ENCODE assay signal across 9 cellular contexts in the genomic region with DNA sequence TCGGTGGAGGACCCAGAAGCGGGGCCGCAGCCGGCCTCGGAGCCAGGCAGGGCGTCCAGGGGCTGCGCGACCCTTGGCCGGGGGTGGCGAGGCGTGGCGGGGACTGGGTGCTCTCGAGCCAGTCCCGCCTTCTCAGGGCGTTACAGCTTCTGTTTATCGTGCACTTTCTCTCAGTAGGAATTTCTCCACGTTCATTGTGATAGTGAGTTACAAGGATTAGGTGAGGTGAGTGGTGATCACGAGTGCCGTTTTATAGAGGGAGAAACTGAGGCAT. TPM values are rescaled to one million over a fixed set of nuclear protein-coding genes. Genes with fewer than 3 reads are reported as not detected.
DNase-seq lines count a peak whose midpoint lies in the region; ATAC-seq and TF ChIP-seq lines count a peak whose summit lies in the region.
"Had no signal": no experiment of that assay in that cellular context is flagged by ENCODE, and none has a peak within 500 bp of the region (broad histone marks: within the 10 kb centered on the region; RNA-seq: fewer than 3 reads in every experiment).

No MANE protein-coding gene starts in this region.

- H4K8ac ChIP-seq in trophoblast cell (ENCODE audit: low read depth, low read length), result peak overlapping the region; percentile 99

- TF ChIP-seq EP300 in esophagus muscularis mucosa (IDR thresholded peaks at IDR 0.05), result no peak

- peak in 2 of 3 donors; percentile 77 to 81 for DNase-seq in Peyer's patch
- DNase-seq in esophagus muscularis mucosa (ENCODE audit: extremely low spot score), result no peak
- DNase-seq in trophoblast cell, result peak in 1 of 2 donors; percentile 15
- DNase-seq in SHP77 (lab: John Stamatoyannopoulos, UW), result no peak
- DNase-seq in nucleus accumbens (lab: John Stamatoyannopoulos, UW), result no peak
- DNase-seq in occipital lobe (lab: John Stamatoyannopoulos, UW), result no peak

- peak overlapping the region; percentile 75 for H3K4me2 ChIP-seq in trophoblast cell (ENCODE audit: low read length)

- H3K4ac ChIP-seq in trophoblast cell (ENCODE audit: low read depth, low read length), result peak overlapping the region; percentile 94

- no peak overlapping the region for H2BK12ac ChIP-seq in trophoblast cell (ENCODE audit: low read length)

- H3K9ac ChIP-seq in trophoblast cell (ENCODE audit: low read length), result peak overlapping the region; percentile 92

- no peak overlapping the region for H3K23ac ChIP-seq in trophoblast cell (ENCODE audit: low read length)

- peak overlapping the region; percentile 82 for H4K91ac ChIP-seq in trophoblast cell (ENCODE audit: low read depth, low read length)

- peaks cover 0 to 20% (median 0%) of the 10 kb centered on the region in 3 donors for H3K36me3 ChIP-seq in Peyer's patch
- H3K36me3 ChIP-seq in esophagus muscularis mucosa, result peaks cover 11 to 39% (median 30%) of the 10 kb centered on the region in 4 donors
- peaks cover 15 to 16% of the 10 kb centered on the region in 2 experiments for H3K36me3 ChIP-seq in trophoblast cell (ENCODE audit: control insufficient read depth in 1 of 2, insufficient read depth in 2 of 2, low read length in 2 of 2)

- peak overlapping the region; percentile 38 for H3K18ac ChIP-seq in trophoblast cell (ENCODE audit: low read length)

- H3K27ac ChIP-seq in Peyer's patch (peak overlapping the region; percentile 81 to 95 (median 94)), esophagus muscularis mucosa (replicated peaks in 1 of 4) (peak overlapping the region; percentile 81 to 91 (median 86)), trophoblast cell (ENCODE audit: low read depth, low read length) (no peak overlapping the region)

- H2AFZ ChIP-seq in trophoblast cell (ENCODE audit: insufficient read depth, low read length, poor library complexity), result peak overlapping the region; percentile 98

- H3K4me1 ChIP-seq in Peyer's patch (peaks cover 4 to 48% (median 15%) of the 10 kb centered on the region in 4 donors), esophagus muscularis mucosa (peaks cover 20 to 44% (median 39%) of the 10 kb centered on the region in 4 donors), trophoblast cell (ENCODE audit: control insufficient read depth in 1 of 2, insufficient read depth in 2 of 2, low read length in 2 of 2) (peaks cover 5 to 7% of the 10 kb centered on the region in 2 experiments)

- H2AK5ac ChIP-seq in trophoblast cell (ENCODE audit: low read length), result peak overlapping the region; percentile 16

- TF ChIP-seq CTCF in Peyer's patch (IDR thresholded peaks at IDR 0.05), result no peak
- no peak for TF ChIP-seq CTCF in esophagus muscularis mucosa (IDR thresholded peaks at IDR 0.05)

- H2BK120ac ChIP-seq in trophoblast cell (ENCODE audit: insufficient read depth, low read length, poor library complexity), result peak overlapping the region; percentile 4

- H3K4me3 ChIP-seq in Peyer's patch, result peak overlapping the region; percentile 63 to 91 (median 84)
- H3K4me3 ChIP-seq in esophagus muscularis mucosa, result peak overlapping the region; percentile 83 to 98 (median 88)
- H3K4me3 ChIP-seq in trophoblast cell (ENCODE audit: low read depth, low read length), result peak overlapping the region; percentile 100

- peaks cover 7% of the 10 kb centered on the region for H3K79me2 ChIP-seq in trophoblast cell (ENCODE audit: control insufficient read depth, insufficient read depth, low read length, poor library complexity)

- TF ChIP-seq POLR2A in Peyer's patch (IDR thresholded peaks at IDR 0.05), result peak in 1 of 2 donors; percentile 53
- no peak for TF ChIP-seq POLR2A in esophagus muscularis mucosa (IDR thresholded peaks at IDR 0.05; ENCODE audit: low read depth)

- peak; percentile 4 for ATAC-seq in GM21526 (IDR thresholded peaks at IDR 0.05; ENCODE audit: low FRiP score, unreplicated experiment)
- ATAC-seq in HG02571 (IDR thresholded peaks at IDR 0.05; ENCODE audit: unreplicated experiment), result no peak

- peak overlapping the region; percentile 97 for H3K14ac ChIP-seq in trophoblast cell (ENCODE audit: low read length)

- H4K12ac ChIP-seq in trophoblast cell (ENCODE audit: low read depth, low read length), result peak overlapping the region; percentile 95

- intact Hi-C loops in esophagus muscularis mucosa (cut with DNase I), result no loop called here

- H3K27me3 ChIP-seq in Peyer's patch (no peaks in the 10 kb centered on the region), esophagus muscularis mucosa (no peaks in the 10 kb centered on the region), trophoblast cell (ENCODE audit: insufficient read depth, low read length) (no peaks in the 10 kb centered on the region)

- WGBS in esophagus muscularis mucosa, result 3% methylated on average over 5 of the region's 19 CpGs
- WGBS in trophoblast cell (ENCODE audit: extremely low coverage, insufficient coverage, insufficient read length), result no CpG with 5 or more reads among the region's 19 CpGs

- H2BK5ac ChIP-seq in trophoblast cell (ENCODE audit: low read depth, low read length, poor library complexity), result no peak overlapping the region

- peaks cover 7% of the 10 kb centered on the region for H3K79me1 ChIP-seq in trophoblast cell (ENCODE audit: low read length)

- no peaks in the 10 kb centered on the region for H3K9me3 ChIP-seq in Peyer's patch
- no peaks in the 10 kb centered on the region for H3K9me3 ChIP-seq in esophagus muscularis mucosa
- H3K9me3 ChIP-seq in trophoblast cell (ENCODE audit: insufficient read depth, low read depth, low read length), result no peaks in the 10 kb centered on the region

RNA-seq across cellular contexts. Expression of a gene that starts 0.6 kb away (rescaled TPM):
- total RNA-seq in Peyer's patch (10 to 100 TPM; 52.7 to 83.9 (median 62.8) TPM), esophagus muscularis mucosa (100 to 1,000 TPM in 2 of 4 donors, 10 to 100 TPM in 2; 63.1 to 115 (median 98.6) TPM), occipital lobe (42.9 TPM)
- 36.5 and 38.3 TPM in 2 replicates for polyA plus RNA-seq in trophoblast cell (2013)

RNA-seq across cellular contexts. Expression of a gene that starts 13.1 kb away (rescaled TPM):
- total RNA-seq in Peyer's patch (100 to 1,000 TPM in 2 of 4 donors, 10 to 100 TPM in 2; 88.0 to 116 (median 102) TPM), esophagus muscularis mucosa (100 to 1,000 TPM in 3 of 4 donors, 10 to 100 TPM in 1; 83.5 to 104 (median 103) TPM), occipital lobe (89.1 TPM)
- polyA plus RNA-seq in trophoblast cell (2013), result 74.9 and 77.0 TPM in 2 replicates

RNA-seq across cellular contexts. Expression of a gene that starts 25.0 kb away (rescaled TPM):
- total RNA-seq in Peyer's patch, result not detected
- not detected for total RNA-seq in esophagus muscularis mucosa
- not detected in 2 replicates for polyA plus RNA-seq in trophoblast cell (2013)
- not detected for total RNA-seq in occipital lobe
- total RNA-seq: activated CD8-positive, alpha-beta memory T cell treated with anti-CD3 and anti-CD28 coated beads for 36 hours had no signal

RNA-seq across cellular contexts. Expression of a gene that starts 54.8 kb away (rescaled TPM):
- 100 to 1,000 TPM in 1 of 4 donors, 10 to 100 TPM in 3; 28.0 to 111 (median 58.8) TPM for total RNA-seq in Peyer's patch
- under 1 TPM in 3 of 4 donors, not detected in 1; 0.52 to 0.83 (median 0.75) TPM for total RNA-seq in esophagus muscularis mucosa
- 0.10 and 0.17 TPM in 2 replicates for polyA plus RNA-seq in trophoblast cell (2013)
- not detected for total RNA-seq in occipital lobe

Comparison
In these comparisons a context has a peak if more than half of its experiments do, and no peak if none do; other contexts are left out.
1. DNase-seq: peak in Peyer's patch (2 of 3); none in esophagus muscularis mucosa (single experiment), SHP77 (0 of 2), nucleus accumbens (0 of 56) and occipital lobe (single experiment).
2. Peak in every context shown above with its lines, with median percentiles within 50 percentile points of each other: H3K4me3 ChIP-seq.